8 cellular contexts compared by ENCODE assay signal in the genomic region with DNA sequence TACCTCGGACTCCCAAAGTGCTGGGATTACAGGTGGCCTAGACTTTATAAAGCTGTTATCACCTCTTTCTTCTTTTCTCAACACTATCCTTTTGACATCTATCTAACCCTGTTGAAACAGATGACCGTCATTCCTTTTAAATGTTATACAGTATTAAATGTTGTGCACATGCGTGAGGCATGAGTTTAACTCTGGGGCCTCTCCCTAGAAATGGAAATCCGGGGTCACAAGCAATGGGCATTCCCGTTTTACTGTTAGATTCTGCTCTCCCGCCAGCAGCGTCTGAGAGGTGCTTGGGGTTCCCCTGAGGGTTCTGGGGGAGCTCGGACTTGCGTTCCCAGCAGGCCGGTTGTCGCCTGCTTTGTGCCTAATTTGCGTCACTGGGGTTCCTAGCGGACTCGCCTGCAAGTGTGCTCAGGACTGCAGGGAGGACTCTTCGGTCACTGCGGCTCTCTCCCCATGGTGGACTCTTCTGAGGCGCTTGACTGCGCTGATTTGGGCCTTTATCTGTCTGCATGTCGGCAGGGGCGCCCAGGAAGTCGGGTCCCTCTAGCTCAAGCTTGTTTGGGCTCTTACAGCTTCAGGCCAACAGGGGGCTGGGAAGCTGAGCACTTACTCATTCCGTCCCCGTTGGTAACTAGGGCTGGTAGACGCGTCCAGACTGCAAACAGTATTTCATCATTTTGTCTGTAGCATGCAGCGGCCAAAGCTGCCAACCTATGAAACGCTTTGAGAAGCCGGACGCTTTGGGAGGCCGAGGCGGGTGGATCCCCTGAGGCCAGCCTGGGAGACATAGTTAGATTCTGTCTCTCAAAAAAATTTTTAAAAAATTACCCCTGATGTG. TPM values are rescaled to one million over a fixed set of nuclear protein-coding genes. Genes with fewer than 3 reads are reported as not detected.
DNase-seq lines count a peak whose midpoint lies in the region; ATAC-seq, FAIRE-seq and TF ChIP-seq lines count a peak whose summit lies in the region.

No MANE protein-coding gene starts in this region.

- H3K36me3 ChIP-seq in GM23338 (ENCODE audit: insufficient read depth) (peaks cover 28% of the 10 kb centered on the region), MG63 (peaks cover 33% of the 10 kb centered on the region), kidney (ENCODE audit: control insufficient read depth in 1 of 2, insufficient read depth in 2 of 2, low read length in 2 of 2) (peaks cover 12 to 18% of the 10 kb centered on the region in 2 donors)

- ATAC-seq in GM23338 = peak; percentile 88

- H3K27me3 ChIP-seq in GM23338 (ENCODE audit: insufficient read depth) (no peaks in the 10 kb centered on the region), MG63 (no peaks in the 10 kb centered on the region)

- H3K4me3 ChIP-seq in GM08714 (ENCODE audit: low read length) (peak overlapping the region; percentile 75; the same call in 1 of the 2 replicates), GM23338 (peak overlapping the region; percentile 85), MG63 (peak overlapping the region; percentile 55), kidney (ENCODE audit: low read length in 2 of 2) (peak overlapping the region; percentile 74 to 80)

- H3K79me2 ChIP-seq in GM23338 (replicated peaks; ENCODE audit: insufficient read depth) = peaks cover 33% of the 10 kb centered on the region

- peaks cover 21% of the 10 kb centered on the region for H4K20me1 ChIP-seq in GM23338 (replicated peaks; ENCODE audit: insufficient read depth)

- H3K9me2 ChIP-seq in GM23338 (ENCODE audit: insufficient read depth) = no peaks in the 10 kb centered on the region

- peaks cover 12% of the 10 kb centered on the region for H3K27me3 Mint-ChIP-seq in GM23338 (ENCODE audit: insufficient read depth, low read depth, poor library complexity)

- peak overlapping the region; percentile 94 for H3K27ac ChIP-seq in GM23338 (ENCODE audit: low read depth)
- H3K27ac ChIP-seq in kidney (ENCODE audit: low read depth in 2 of 2, low read length in 2 of 2) = peak overlapping the region; percentile 32 to 72

- peaks cover 7% of the 10 kb centered on the region; the same call in 1 of the 3 replicates for H3K9me3 Mint-ChIP-seq in GM23338

- H3K27ac Mint-ChIP-seq in GM23338 = peak overlapping the region; percentile 97

- no peak overlapping the region for H2AFZ ChIP-seq in GM23338

- H3K9me3 ChIP-seq in MG63 (no peaks in the 10 kb centered on the region), kidney (ENCODE audit: control insufficient read depth in 1 of 2, low read length in 2 of 2) (no peaks in the 10 kb centered on the region)

- intact Hi-C loops in kidney (cut with DNase I) = no loop called here

- FAIRE-seq in kidney (lab: Jason Lieb, UNC) = no peak

- peaks cover 32% of the 10 kb centered on the region for H3K4me1 Mint-ChIP-seq in GM23338

- peak; percentile 92 for DNase-seq in GM23338 (ENCODE audit: low spot score)
- DNase-seq in MG63 = peak; percentile 90
- DNase-seq in activated CD4-positive, CD25-positive, alpha-beta regulatory T cell (lab: John Stamatoyannopoulos, UW) = peak; percentile 24 to 38 (median 32)
- peak; percentile 56 for DNase-seq in central memory CD4-positive, alpha-beta T cell
- peak; percentile 86 for DNase-seq in kidney
- peak; percentile 18 to 37 for DNase-seq in stimulated activated CD4-positive, alpha-beta T cell treated with anti-CD3 and anti-CD28 coated beads, Interleukin-15, amount 100 ng/mL, for 1 hour (ENCODE audit: low read depth in 1 of 2, low spot score in 1 of 2)
- no peak for DNase-seq in NCI-H2029 (lab: John Stamatoyannopoulos, UW)

- peak overlapping the region; percentile 84 for H3K4me2 ChIP-seq in GM23338

- peak; percentile 54 to 57 for TF ChIP-seq CTCF in GM23338 (conservative IDR thresholded peaks at IDR 0.05; ENCODE audit: low read depth in 2 of 2)
- TF ChIP-seq CTCF in kidney (IDR thresholded peaks at IDR 0.05; ENCODE audit: borderline replicate concordance, extremely low read depth, insufficient read depth) = no peak

- peak overlapping the region; percentile 76 for H3K4me3 Mint-ChIP-seq in GM23338

- H3F3A ChIP-seq in GM23338 (replicated peaks; ENCODE audit: low read depth) = peaks cover 33% of the 10 kb centered on the region

- H3K9ac ChIP-seq in kidney (ENCODE audit: low read length in 2 of 2) = peak overlapping the region in 1 of 2 donors; percentile 90

- H3K4me1 ChIP-seq in GM23338 (ENCODE audit: insufficient read depth) (peaks cover 30% of the 10 kb centered on the region), kidney (ENCODE audit: control insufficient read depth in 1 of 2, insufficient read depth in 1 of 2, low read depth in 1 of 2, low read length in 2 of 2) (peaks cover 8 to 11% of the 10 kb centered on the region in 2 donors)

- peaks cover 36% of the 10 kb centered on the region for H3K36me3 Mint-ChIP-seq in GM23338 (ENCODE audit: low read depth)

TF ChIP-seq in GM23338, 12 proteins besides CTCF, POLR2A, EP300 and RAD21:
- TF ChIP-seq EZH2phosphoT487 (IDR thresholded peaks at IDR 0.05; ENCODE audit: unreplicated experiment) (no peak), POLR2AphosphoS5 (IDR thresholded peaks at IDR 0.05; ENCODE audit: low read depth) (peak; percentile 58)

RNA-seq across cellular contexts. Expression of a gene that starts 1.2 kb away (rescaled TPM):
- 855 and 976 TPM in 2 replicates for total RNA-seq in GM23338 (2014; rRNA removed; shearing (Covaris generic))
- polyA plus RNA-seq in GM23338 (2016; fragmentation: Nextera tagmentation; extraction: Ambion mirVana) (2,114 and 2,289 TPM in 2 replicates), kidney (ENCODE audit: insufficient read depth, low read depth, low replicate concordance) (422 TPM)
- 1,095 and 1,946 TPM in 2 replicates for total RNA-seq in MG63 (2014; rRNA removed; shearing (Covaris generic); ENCODE audit: low replicate concordance)
- 369 TPM for total RNA-seq in kidney

RNA-seq across cellular contexts. Expression of a gene that starts 31.6 kb away (rescaled TPM):
- 23.9 and 35.4 TPM in 2 replicates for total RNA-seq in GM23338 (2014; rRNA removed; shearing (Covaris generic))
- polyA plus RNA-seq in GM23338 (2016; fragmentation: Nextera tagmentation; extraction: Ambion mirVana) = 16.4 and 17.7 TPM in 2 replicates
- total RNA-seq in MG63 (2014; rRNA removed; shearing (Covaris generic); ENCODE audit: low replicate concordance) = 23.6 and 30.2 TPM in 2 replicates
- total RNA-seq in kidney = 20.4 TPM
- 10.1 TPM for polyA plus RNA-seq in kidney (ENCODE audit: insufficient read depth, low read depth, low replicate concordance)
